11 cellular contexts compared by ENCODE assay signal in the genomic region with DNA sequence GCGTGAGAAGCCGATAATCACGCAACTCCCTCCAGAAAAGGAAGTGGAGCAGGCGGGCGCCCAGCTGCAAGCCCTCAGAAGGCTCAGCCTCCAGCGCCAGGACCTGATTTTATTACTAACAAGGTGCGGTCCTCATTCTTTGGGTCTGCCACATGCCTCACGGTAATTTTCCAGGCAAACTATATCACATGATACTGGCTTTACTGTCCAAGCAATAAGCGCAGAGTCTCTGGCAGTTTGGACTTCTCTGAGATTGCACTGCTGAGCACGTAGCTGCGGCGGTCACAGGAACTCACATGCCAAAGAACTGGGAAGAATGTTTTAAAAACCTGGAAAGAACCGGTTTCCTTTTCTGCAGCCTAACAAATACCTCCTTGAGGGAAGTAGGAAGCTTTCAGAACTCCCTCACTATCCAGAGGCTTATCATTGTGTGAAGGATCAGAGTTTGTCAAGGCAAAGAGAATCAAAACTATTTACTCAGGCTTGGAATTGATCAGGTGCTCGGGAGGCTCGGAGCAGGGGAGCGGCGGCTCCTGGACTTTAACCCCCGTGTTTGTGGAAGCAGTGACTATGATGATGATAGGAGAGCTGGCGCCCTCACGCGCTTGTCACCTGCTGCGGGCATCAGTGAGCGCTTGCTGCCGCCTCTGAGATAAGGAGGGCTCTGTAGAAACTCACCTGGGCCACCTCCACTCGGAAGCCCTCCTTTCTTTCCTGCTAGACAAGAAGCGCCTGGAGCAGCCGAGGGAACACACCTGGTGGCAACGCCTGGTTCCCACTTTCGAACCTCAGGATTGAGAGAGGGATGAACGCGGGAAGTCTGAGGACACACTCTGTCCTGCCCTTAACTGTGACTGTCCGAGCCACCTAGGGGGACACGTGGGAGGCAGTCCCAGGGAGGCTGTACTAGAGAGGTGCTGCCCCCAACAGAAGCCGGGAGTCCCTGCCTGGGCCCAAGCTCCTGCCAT. TPM values are rescaled to one million over a fixed set of nuclear protein-coding genes. Genes with fewer than 3 reads are reported as not detected.
DNase-seq lines count a peak whose midpoint lies in the region; ATAC-seq and TF ChIP-seq lines count a peak whose summit lies in the region.
"Had no signal": no experiment of that assay in that cellular context is flagged by ENCODE, and none has a peak within 500 bp of the region (broad histone marks: within the 10 kb centered on the region; RNA-seq: fewer than 3 reads in every experiment).

No MANE protein-coding gene starts in this region.

- no peaks in the 10 kb centered on the region for H3K36me3 Mint-ChIP-seq in T-helper 17 cell (ENCODE audit: low read depth)
- H3K36me3 Mint-ChIP-seq: CD4-positive, CD25-positive, alpha-beta regulatory T cell had no signal

- H3K27me3 Mint-ChIP-seq in T-helper 17 cell, result peaks cover 7% of the 10 kb centered on the region
- H3K27me3 Mint-ChIP-seq: activated CD8-positive, alpha-beta T cell treated with anti-CD3 and anti-CD28 coated beads for 36 hours had no signal

- H3K4me3 ChIP-seq in coronary artery, result peak overlapping the region; percentile 51
- peak overlapping the region in 3 of 4 donors; percentile 4 to 20 (median 17) for H3K4me3 ChIP-seq in upper lobe of left lung

- 49 to 51% methylated on average over 17 to 34 of the region's 34 CpGs for WGBS in upper lobe of left lung, 2 donors

- H3K4me1 Mint-ChIP-seq in T-helper 17 cell, result no peaks in the 10 kb centered on the region
- H3K4me1 Mint-ChIP-seq: CD4-positive, CD25-positive, alpha-beta regulatory T cell had no signal

- no peak for TF ChIP-seq POLR2A in upper lobe of left lung (IDR thresholded peaks at IDR 0.05)

- DNase-seq in activated CD8-positive, alpha-beta memory T cell treated with anti-CD3 and anti-CD28 coated beads, Interleukin-2, amount 50 U/mL, for 48 hours, result peak; percentile 33
- no peak for DNase-seq in activated CD8-positive, alpha-beta memory T cell treated with anti-CD3 and anti-CD28 coated beads, Interleukin-2, amount 50 U/mL, for 4 hours
- no peak for DNase-seq in coronary artery (ENCODE audit: low spot score)
- peak; percentile 36 to 65 for DNase-seq in lung microvascular endothelial cell (ENCODE audit: low read depth in 2 of 2)
- DNase-seq in upper lobe of left lung, result peak in 1 of 2 donors; percentile 36
- DNase-seq in T-helper 17 cell, result no peak
- no peak for DNase-seq in occipital lobe (lab: John Stamatoyannopoulos, UW)
- DNase-seq: activated CD8-positive, alpha-beta T cell treated with anti-CD3 and anti-CD28 coated beads for 36 hours; CD4-positive, CD25-positive, alpha-beta regulatory T cell; NCI-H1092 had no signal

- no peak overlapping the region for H3K4me3 Mint-ChIP-seq in T-helper 17 cell
- H3K4me3 Mint-ChIP-seq: activated CD8-positive, alpha-beta T cell treated with anti-CD3 and anti-CD28 coated beads for 36 hours; CD4-positive, CD25-positive, alpha-beta regulatory T cell had no signal

- ATAC-seq in upper lobe of left lung (ENCODE audit: low FRiP score in 2 of 2) (peak; percentile 27 to 66), T-helper 17 cell (no peak), HG02571 (IDR thresholded peaks at IDR 0.05; ENCODE audit: unreplicated experiment) (no peak)
- ATAC-seq: activated CD8-positive, alpha-beta T cell treated with anti-CD3 and anti-CD28 coated beads for 36 hours had no signal

- no peak overlapping the region for H3K27ac Mint-ChIP-seq in T-helper 17 cell
- H3K27ac Mint-ChIP-seq: activated CD8-positive, alpha-beta T cell treated with anti-CD3 and anti-CD28 coated beads for 36 hours had no signal

- H3K9me3 ChIP-seq in upper lobe of left lung (peaks cover 3 to 25% (median 20%) of the 10 kb centered on the region in 4 donors), T-helper 17 cell (ENCODE audit: control insufficient read depth, low read length, poor library complexity, severe bottlenecking) (no peaks in the 10 kb centered on the region)

- TF ChIP-seq CTCF in coronary artery (IDR thresholded peaks at IDR 0.05) (no peak), upper lobe of left lung (IDR thresholded peaks at IDR 0.05) (no peak)

- H3K4me1 ChIP-seq in upper lobe of left lung, result peaks cover 0 to 10% (median 1%) of the 10 kb centered on the region in 4 donors

- no peak for TF ChIP-seq EP300 in upper lobe of left lung (IDR thresholded peaks at IDR 0.05)

- no peaks in the 10 kb centered on the region for H3K36me3 ChIP-seq in upper lobe of left lung

- H3K27me3 ChIP-seq in upper lobe of left lung, result no peaks in the 10 kb centered on the region

- H3K27ac ChIP-seq in coronary artery (no peak overlapping the region), upper lobe of left lung (no peak overlapping the region)

RNA-seq across cellular contexts. Expression of gene SYNJ2, which starts 27.2 kb away (rescaled TPM):
- 12.1 and 22.0 TPM in 2 replicates for total RNA-seq in lung microvascular endothelial cell
- 1 to 10 TPM; 3.0 to 7.7 (median 4.2) TPM for total RNA-seq in upper lobe of left lung
- total RNA-seq in T-helper 17 cell, result 10 to 100 TPM; 43.6 to 45.0 TPM
- 7.2 TPM for total RNA-seq in occipital lobe

Comparison
In these comparisons a context has a peak if more than half of its experiments do, and no peak if none do; other contexts are left out.
1. DNase-seq: peak in activated CD8-positive, alpha-beta memory T cell treated with anti-CD3 and anti-CD28 coated beads, Interleukin-2, amount 50 U/mL, for 48 hours (single experiment) and lung microvascular endothelial cell (2 of 2); none in activated CD8-positive, alpha-beta memory T cell treated with anti-CD3 and anti-CD28 coated beads, Interleukin-2, amount 50 U/mL, for 4 hours (single experiment), coronary artery (single experiment), T-helper 17 cell (0 of 3) and occipital lobe (single experiment).
2. ATAC-seq: peak in upper lobe of left lung (2 of 2); none in T-helper 17 cell (single experiment) and HG02571 (single experiment).